In genomic region chr6:53179961-53180651, GRCh38 we compare ENCODE assay signal across 10 cellular contexts. TPM values are rescaled to one million over a fixed set of nuclear protein-coding genes. Genes with fewer than 3 reads are reported as not detected.
DNase-seq lines count a peak whose midpoint lies in the region; ATAC-seq and TF ChIP-seq lines count a peak whose summit lies in the region.
"Had no signal": no experiment of that assay in that cellular context is flagged by ENCODE, and none has a peak within 500 bp of the region (broad histone marks: within the 10 kb centered on the region; RNA-seq: fewer than 3 reads in every experiment).

No MANE protein-coding gene starts in this region.

- H3K4me1 Mint-ChIP-seq in activated naive CD4-positive, alpha-beta T cell treated with anti-CD3 and anti-CD28 coated beads for 36 hours (ENCODE audit: low read depth), result peaks cover 12% of the 10 kb centered on the region
- peaks cover 12 to 22% (median 22%) of the 10 kb centered on the region in 3 donors for H3K4me1 Mint-ChIP-seq in T-cell

- H3K36me3 ChIP-seq in testis (ENCODE audit: low read depth, missing control alignments), result no peaks in the 10 kb centered on the region

- H3K27me3 Mint-ChIP-seq in activated naive CD4-positive, alpha-beta T cell treated with anti-CD3 and anti-CD28 coated beads for 36 hours (ENCODE audit: low read depth), result no peaks in the 10 kb centered on the region
- no peaks in the 10 kb centered on the region for H3K27me3 Mint-ChIP-seq in T-cell

- no peak overlapping the region for H3K27ac ChIP-seq in testis
- H3K27ac ChIP-seq: parathyroid adenoma had no signal

- no peaks in the 10 kb centered on the region for H3K36me3 Mint-ChIP-seq in activated naive CD4-positive, alpha-beta T cell treated with anti-CD3 and anti-CD28 coated beads for 36 hours (ENCODE audit: low read depth)
- H3K36me3 Mint-ChIP-seq in activated naive CD4-positive, alpha-beta T cell treated with anti-CD3 and anti-CD28 coated beads, Interleukin-2, amount 50 U/mL, for 72 hours, result no peaks in the 10 kb centered on the region
- H3K36me3 Mint-ChIP-seq in T-cell, result no peaks in the 10 kb centered on the region

- no peaks in the 10 kb centered on the region for H3K9me3 ChIP-seq in testis

- TF ChIP-seq POLR2A in testis (IDR thresholded peaks at IDR 0.05), result no peak

- H3K9me3 Mint-ChIP-seq in activated naive CD4-positive, alpha-beta T cell treated with anti-CD3 and anti-CD28 coated beads for 36 hours, result no peaks in the 10 kb centered on the region
- no peaks in the 10 kb centered on the region for H3K9me3 Mint-ChIP-seq in activated naive CD4-positive, alpha-beta T cell treated with anti-CD3 and anti-CD28 coated beads, Interleukin-2, amount 50 U/mL, for 72 hours
- H3K9me3 Mint-ChIP-seq in T-cell, result no peaks in the 10 kb centered on the region

- peak; percentile 55 for DNase-seq in activated naive CD4-positive, alpha-beta T cell treated with anti-CD3 and anti-CD28 coated beads for 36 hours
- DNase-seq in activated naive CD4-positive, alpha-beta T cell treated with anti-CD3 and anti-CD28 coated beads, Interleukin-2, amount 50 U/mL, for 72 hours (ENCODE audit: low spot score in 2 of 2), result no peak
- DNase-seq in T-cell, result peak in 33 of 34 experiments; percentile 7 to 69 (median 43)
- peak; percentile 16 for DNase-seq in fibroblast of peridontal ligament (ENCODE audit: extremely low read depth)
- DNase-seq in testis, result peak; percentile 38
- no peak for DNase-seq in globus pallidus (ENCODE audit: low spot score)
- DNase-seq in GM03348 (ENCODE audit: low spot score), result no peak

- POLR2A ChIA-PET in T-cell (lab: Charles Lee), result interaction anchor here in 1 of 2 donors (0.5 kb wide), 1 partner anchor 178 kb away, joined by 5 read pairs; no protein-coding TSS in a partner anchor

- intact Hi-C loops in activated naive CD4-positive, alpha-beta T cell treated with anti-CD3 and anti-CD28 coated beads for 36 hours (cut with micrococcal nuclease), result loop anchor here (1.0 to 5.0 kb wide), 2 partner anchors 112 to 230 kb away; no protein-coding TSS in a partner anchor
- intact Hi-C loops in testis (cut with DNase I; ENCODE audit: low total_unique reads), result no loop called here

- 53 to 56% methylated on average over 8 of the region's 8 CpGs for WGBS in testis, 2 donors

- TF ChIP-seq CTCF in testis (IDR thresholded peaks at IDR 0.05), result no peak

- no peak overlapping the region for H3K4me3 Mint-ChIP-seq in activated naive CD4-positive, alpha-beta T cell treated with anti-CD3 and anti-CD28 coated beads for 36 hours
- peak overlapping the region in 1 of 3 donors; percentile 47 for H3K4me3 Mint-ChIP-seq in T-cell

- no peak for ATAC-seq in activated naive CD4-positive, alpha-beta T cell treated with anti-CD3 and anti-CD28 coated beads, Interleukin-2, amount 50 U/mL, for 72 hours
- ATAC-seq in T-cell (replicated peaks in 1 of 4), result peak; percentile 40 to 90 (median 54)
- ATAC-seq in HG03432 (IDR thresholded peaks at IDR 0.05; ENCODE audit: unreplicated experiment), result no peak

- peaks cover 6% of the 10 kb centered on the region for H3K4me1 ChIP-seq in testis
- H3K4me1 ChIP-seq: parathyroid adenoma had no signal

- no peak overlapping the region for H3K27ac Mint-ChIP-seq in activated naive CD4-positive, alpha-beta T cell treated with anti-CD3 and anti-CD28 coated beads for 36 hours
- peak overlapping the region in 1 of 2 donors; percentile 40 for H3K27ac Mint-ChIP-seq in activated naive CD4-positive, alpha-beta T cell treated with anti-CD3 and anti-CD28 coated beads, Interleukin-2, amount 50 U/mL, for 72 hours
- H3K27ac Mint-ChIP-seq in T-cell, result peak overlapping the region; percentile 89 to 92

- CTCF ChIA-PET in activated naive CD4-positive, alpha-beta T cell treated with anti-CD3 and anti-CD28 coated beads for 36 hours (lab: Charles Lee), result interaction anchor here (1.1 kb wide), 1 partner anchor 9 kb away, joined by 3 read pairs; no protein-coding TSS in a partner anchor
- CTCF ChIA-PET in T-cell (lab: Charles Lee), result interaction anchor here in 1 of 2 donors (0.6 to 1.3 kb wide), 3 partner anchors 11 to 553 kb away, joined by 3 to 4 read pairs (median 3); no protein-coding TSS in a partner anchor

- no peaks in the 10 kb centered on the region for H3K27me3 ChIP-seq in testis

- H3K4me3 ChIP-seq in testis, result no peak overlapping the region

RNA-seq across cellular contexts. Expression of gene GCM1, which starts 31.5 kb away (rescaled TPM):
- total RNA-seq in activated naive CD4-positive, alpha-beta T cell treated with anti-CD3 and anti-CD28 coated beads for 36 hours, result under 1 TPM in 1 of 2 experiments, not detected in 1; 0.10 TPM
- total RNA-seq in activated naive CD4-positive, alpha-beta T cell treated with anti-CD3 and anti-CD28 coated beads, Interleukin-2, amount 50 U/mL, for 72 hours, result under 1 TPM in 1 of 2 donors, not detected in 1; 0.07 TPM
- under 1 TPM in 2 of 5 donors, not detected in 3; 0.12 to 0.23 TPM for total RNA-seq in T-cell
- under 1 TPM; 0.47 to 0.68 TPM for total RNA-seq in testis
- 0.90 TPM for polyA plus RNA-seq in testis (ENCODE audit: insufficient read depth, low read depth, low replicate concordance)
- polyA plus RNA-seq: BJ had no signal

Comparison
In these comparisons a context has a peak if more than half of its experiments do, and no peak if none do; other contexts are left out.
1. DNase-seq: peak in activated naive CD4-positive, alpha-beta T cell treated with anti-CD3 and anti-CD28 coated beads for 36 hours (single experiment), T-cell (33 of 34), fibroblast of peridontal ligament (single experiment) and testis (single experiment); none in activated naive CD4-positive, alpha-beta T cell treated with anti-CD3 and anti-CD28 coated beads, Interleukin-2, amount 50 U/mL, for 72 hours (0 of 2), globus pallidus (single experiment) and GM03348 (single experiment).
2. ATAC-seq: peak in T-cell (4 of 4); none in activated naive CD4-positive, alpha-beta T cell treated with anti-CD3 and anti-CD28 coated beads, Interleukin-2, amount 50 U/mL, for 72 hours (0 of 2) and HG03432 (single experiment).